ENCODE assay signal across 23 cellular contexts in the genomic region with DNA sequence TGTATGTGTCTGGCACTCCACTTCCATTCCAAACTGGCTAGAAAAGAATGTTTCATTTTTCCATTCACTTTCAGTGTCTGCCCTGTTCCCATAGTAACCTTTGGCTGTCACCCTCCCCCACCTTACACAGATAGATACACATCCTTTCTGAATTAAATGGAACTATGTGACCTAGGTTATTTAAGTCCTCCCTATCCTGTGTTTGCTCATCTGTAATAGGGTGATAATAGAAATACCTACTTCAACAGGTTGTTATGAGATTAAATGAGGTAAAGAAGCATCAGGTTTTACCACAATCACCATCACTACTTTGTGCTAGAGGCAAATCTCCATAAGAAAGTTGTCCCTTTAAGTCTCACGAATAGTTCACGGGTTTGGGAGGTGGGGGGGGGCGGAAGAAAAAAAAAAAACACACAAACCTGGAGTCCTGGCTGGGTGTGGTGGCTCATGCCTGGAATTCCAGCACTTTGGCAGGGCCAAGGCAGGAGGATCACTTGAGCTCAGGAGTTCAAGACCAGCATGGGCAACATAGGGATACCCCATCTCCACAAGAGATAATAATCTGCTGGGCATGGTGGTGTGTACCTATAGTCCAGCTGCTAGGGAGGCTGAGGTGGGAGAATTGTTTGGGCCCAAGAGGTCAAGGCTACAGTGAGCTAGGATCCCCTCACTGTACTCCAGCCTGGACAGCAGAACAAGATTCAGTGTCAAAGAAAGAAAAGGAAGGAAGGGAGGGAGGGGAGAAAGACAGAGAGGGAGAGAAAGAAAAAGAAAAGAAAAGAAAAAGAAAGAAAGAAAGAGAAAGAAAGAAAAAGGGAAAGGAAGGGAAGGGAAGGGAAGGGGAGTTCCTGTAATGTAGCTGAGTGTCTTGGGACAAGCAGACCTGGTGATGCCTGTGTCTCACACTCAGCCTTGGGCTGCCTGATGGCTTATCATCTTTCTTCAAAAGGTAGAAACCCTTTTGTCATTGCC.
DNase-seq lines count a peak whose midpoint lies in the region; ATAC-seq, FAIRE-seq and TF ChIP-seq lines count a peak whose summit lies in the region.
"Had no signal": no experiment of that assay in that cellular context is flagged by ENCODE, and none has a peak within 500 bp of the region (broad histone marks: within the 10 kb centered on the region; RNA-seq: fewer than 3 reads in every experiment).

No MANE protein-coding gene starts in this region.

- H3K9me3 ChIP-seq in GM23248 (ENCODE audit: low read depth), result no peaks in the 10 kb centered on the region
- no peaks in the 10 kb centered on the region for H3K9me3 ChIP-seq in MG63
- H3K9me3 ChIP-seq: adrenal gland, HAP-1, thoracic aorta had no signal

- no peak overlapping the region for H3K4me3 ChIP-seq in GM23248
- no peak overlapping the region for H3K4me3 ChIP-seq in MG63
- H3K4me3 ChIP-seq: adrenal gland, HAP-1, lung, thoracic aorta had no signal

- H3K27me3 Mint-ChIP-seq in chondrocyte (ENCODE audit: low read depth), result no peaks in the 10 kb centered on the region
- H3K27me3 Mint-ChIP-seq in neural crest cell (ENCODE audit: low read depth), result no peaks in the 10 kb centered on the region
- H3K27me3 Mint-ChIP-seq in stimulated activated memory B cell treated with anti-CD40 and anti-IgM and Interleukin-4, amounts not matched to agents 10 μg/mL and 1 μg/mL and 100 μg/mL, for 72 hours, result no peaks in the 10 kb centered on the region

- DNase-seq in GM23248, result peak; percentile 38
- DNase-seq in MG63, result peak; percentile 23
- no peak for DNase-seq in chondrocyte (ENCODE audit: low spot score)
- DNase-seq in neural crest cell (ENCODE audit: low read depth, low spot score), result no peak
- DNase-seq in GM12891 (ENCODE audit: insufficient read length, low spot score), result no peak
- no peak for DNase-seq in stimulated activated CD4-positive, alpha-beta T cell treated with anti-CD3 and anti-CD28 coated beads, Interleukin-4, amount 100 ng/mL, for 24 hours
- DNase-seq: activated naive CD4-positive, alpha-beta T cell treated with Interleukin-2 at 50 U/mL for 16 hours; activated T-cell treated with anti-CD3 and anti-CD28 coated beads, Interleukin-2, amount 50 U/mL, for 72 hours; adrenal gland; effector CD4-positive, alpha-beta T cell; glutamatergic neuron; kidney; posterior cingulate gyrus; stimulated activated CD4-positive, alpha-beta T cell treated with anti-CD3 and anti-CD28 coated beads, Interleukin-15, amount 100 ng/mL, for 24 hours had no signal

- H3K79me2 ChIP-seq in GM23248 (ENCODE audit: insufficient read depth), result no peaks in the 10 kb centered on the region

- H3K4me2 ChIP-seq in GM23248 (ENCODE audit: unreplicated experiment), result no peak overlapping the region
- H3K4me2 ChIP-seq: KMS-11 had no signal

- FAIRE-seq in GM12891 (lab: Jason Lieb, UNC), result no peak
- FAIRE-seq: colon, kidney had no signal

- H3K4me1 ChIP-seq in GM23248 (ENCODE audit: insufficient read depth), result peaks cover 18% of the 10 kb centered on the region
- H3K4me1 ChIP-seq: adrenal gland, HAP-1 had no signal

- H3K36me3 Mint-ChIP-seq in chondrocyte (ENCODE audit: low read depth), result no peaks in the 10 kb centered on the region
- H3K36me3 Mint-ChIP-seq in neural crest cell (ENCODE audit: low read depth), result no peaks in the 10 kb centered on the region
- H3K36me3 Mint-ChIP-seq in stimulated activated memory B cell treated with anti-CD40 and anti-IgM and Interleukin-4, amounts not matched to agents 10 μg/mL and 1 μg/mL and 100 μg/mL, for 72 hours, result no peaks in the 10 kb centered on the region

- H3K27ac Mint-ChIP-seq in chondrocyte (ENCODE audit: unreplicated experiment) (peak overlapping the region; percentile 32), neural crest cell (ENCODE audit: unreplicated experiment) (peak overlapping the region; percentile 51)
- no peak overlapping the region for H3K27ac Mint-ChIP-seq in stimulated activated memory B cell treated with anti-CD40 and anti-IgM and Interleukin-4, amounts not matched to agents 10 μg/mL and 1 μg/mL and 100 μg/mL, for 72 hours
- H3K27ac Mint-ChIP-seq: activated T-cell treated with anti-CD3 and anti-CD28 coated beads, Interleukin-2, amount 50 U/mL, for 72 hours; stimulated activated naive CD8-positive, alpha-beta T cell treated with anti-CD3 and anti-CD28 coated beads, Interleukin-15, Interleukin-2, amounts not matched to agents 100 ng/mL and 50 ng/mL, for 24 hours had no signal

- no peak overlapping the region for H3K27ac ChIP-seq in GM23248
- H3K27ac ChIP-seq: adrenal gland, C4-2B, KMS-11, thoracic aorta had no signal

- no peak overlapping the region for H2AFZ ChIP-seq in GM23248

- H3K9me3 Mint-ChIP-seq in chondrocyte (ENCODE audit: low read depth), result no peaks in the 10 kb centered on the region
- no peaks in the 10 kb centered on the region for H3K9me3 Mint-ChIP-seq in neural crest cell
- H3K9me3 Mint-ChIP-seq in stimulated activated memory B cell treated with anti-CD40 and anti-IgM and Interleukin-4, amounts not matched to agents 10 μg/mL and 1 μg/mL and 100 μg/mL, for 72 hours, result no peaks in the 10 kb centered on the region
- H3K9me3 Mint-ChIP-seq: activated T-cell treated with anti-CD3 and anti-CD28 coated beads, Interleukin-2, amount 50 U/mL, for 72 hours; stimulated activated naive CD8-positive, alpha-beta T cell treated with anti-CD3 and anti-CD28 coated beads, Interleukin-15, Interleukin-2, amounts not matched to agents 100 ng/mL and 50 ng/mL, for 24 hours had no signal

- WGBS in GM23248 (ENCODE audit: low coverage in 1 of 2, low lambda C conversion rate in 2 of 2, missing lambda C conversion rate in 2 of 2), 2 experiments, result 63 to 64% methylated on average over 3 of the region's 3 CpGs

- H3K27me3 ChIP-seq in GM23248 (replicated peaks; ENCODE audit: insufficient read depth) (no peaks in the 10 kb centered on the region), MG63 (no peaks in the 10 kb centered on the region)
- H3K27me3 ChIP-seq: adrenal gland had no signal

- no peak for TF ChIP-seq POLR2A in GM12891 (IDR thresholded peaks at IDR 0.05; ENCODE audit: low read depth, low read length)

- peaks cover 20% of the 10 kb centered on the region for H3K4me1 Mint-ChIP-seq in chondrocyte (ENCODE audit: low read depth)
- peaks cover 26% of the 10 kb centered on the region for H3K4me1 Mint-ChIP-seq in neural crest cell
- H3K4me1 Mint-ChIP-seq in stimulated activated memory B cell treated with anti-CD40 and anti-IgM and Interleukin-4, amounts not matched to agents 10 μg/mL and 1 μg/mL and 100 μg/mL, for 72 hours, result no peaks in the 10 kb centered on the region

- no peaks in the 10 kb centered on the region for H3K9me2 ChIP-seq in GM23248 (ENCODE audit: insufficient read depth)

- no peak for ATAC-seq in stimulated activated memory B cell treated with anti-CD40 and anti-IgM and Interleukin-4, amounts not matched to agents 10 μg/mL and 1 μg/mL and 100 μg/mL, for 72 hours
- no peak for ATAC-seq in HG02973 (IDR thresholded peaks at IDR 0.05; ENCODE audit: unreplicated experiment)
- ATAC-seq: activated T-cell treated with anti-CD3 and anti-CD28 coated beads, Interleukin-2, amount 50 U/mL, for 72 hours had no signal

- H3K4me3 Mint-ChIP-seq in chondrocyte (ENCODE audit: unreplicated experiment) (no peak overlapping the region), neural crest cell (no peak overlapping the region)
- no peak overlapping the region for H3K4me3 Mint-ChIP-seq in stimulated activated memory B cell treated with anti-CD40 and anti-IgM and Interleukin-4, amounts not matched to agents 10 μg/mL and 1 μg/mL and 100 μg/mL, for 72 hours
- H3K4me3 Mint-ChIP-seq: activated T-cell treated with anti-CD3 and anti-CD28 coated beads, Interleukin-2, amount 50 U/mL, for 72 hours; stimulated activated naive CD8-positive, alpha-beta T cell treated with anti-CD3 and anti-CD28 coated beads, Interleukin-15, Interleukin-2, amounts not matched to agents 100 ng/mL and 50 ng/mL, for 24 hours had no signal

- no peaks in the 10 kb centered on the region for H3F3A ChIP-seq in GM23248 (ENCODE audit: insufficient read depth)

- H4K20me1 ChIP-seq in GM23248 (ENCODE audit: insufficient read depth), result no peaks in the 10 kb centered on the region

- no peak overlapping the region for H3K9ac ChIP-seq in GM23248
- H3K9ac ChIP-seq: KMS-11 had no signal

- in situ Hi-C loops in GM23248 (cut with MboI), result no loop called here

- H3K36me3 ChIP-seq in GM23248 (ENCODE audit: low read depth), result no peaks in the 10 kb centered on the region
- peaks cover 5% of the 10 kb centered on the region for H3K36me3 ChIP-seq in MG63
- H3K36me3 ChIP-seq: adrenal gland, HAP-1, thoracic aorta had no signal

- no peak for TF ChIP-seq CTCF in chondrocyte (IDR thresholded peaks at IDR 0.05)
- no peak for TF ChIP-seq CTCF in neural crest cell (conservative IDR thresholded peaks at IDR 0.05)

TF ChIP-seq in GM12891, 5 proteins besides CTCF, POLR2A, EP300 and RAD21:
- TF ChIP-seq TAF1 (IDR thresholded peaks at IDR 0.05; ENCODE audit: low read depth, low read length) (no peak), POLR2AphosphoS5 (IDR thresholded peaks at IDR 0.05; ENCODE audit: low read depth, low read length) (no peak), POU2F2 (IDR thresholded peaks at IDR 0.05; ENCODE audit: low read depth, low read length) (no peak), PAX5 (IDR thresholded peaks at IDR 0.05; ENCODE audit: insufficient read depth, low read length, severe bottlenecking) (no peak), SPI1 (IDR thresholded peaks at IDR 0.05; ENCODE audit: low read depth, low read length) (no peak)
TF ChIP-seq in GM12891: peak in this region for 0.

Comparison
In these comparisons a context has a peak if more than half of its experiments do, and no peak if none do; other contexts are left out.
1. DNase-seq: peak in GM23248 (single experiment) and MG63 (single experiment); none in chondrocyte (single experiment), neural crest cell (single experiment), GM12891 (single experiment) and stimulated activated CD4-positive, alpha-beta T cell treated with anti-CD3 and anti-CD28 coated beads, Interleukin-4, amount 100 ng/mL, for 24 hours (single experiment).